ENCODE assay signal across 18 cellular contexts in genomic region chr1:182791464-182792179, GRCh38.
"Had no signal": no experiment of that assay in that cellular context is flagged by ENCODE, and none has a peak within 500 bp of the region (broad histone marks: within the 10 kb centered on the region; RNA-seq: fewer than 3 reads in every experiment).

No MANE protein-coding gene starts in this region.

- DNase-seq: activated CD4-positive, alpha-beta T cell treated with anti-CD3 and anti-CD28 coated beads for 36 hours; activated CD4-positive, alpha-beta T cell treated with anti-CD3 and anti-CD28 coated beads, Interleukin-2, amount 50 U/mL, for 48 hours; activated gamma-delta T cell treated with Interleukin-2 at 50 U/mL for 16 hours; activated T-cell treated with anti-CD3 and anti-CD28 coated beads for 4 hours; amygdala; brain microvascular endothelial cell; effector CD4-positive, alpha-beta T cell; esophagus squamous epithelium; hippocampal formation; islet precursor cell; lower lobe of right lung; natural killer cell; stimulated activated naive CD4-positive, alpha-beta T cell; tibial artery had no signal

- H3K27me3 Mint-ChIP-seq: central memory CD8-positive, alpha-beta T cell had no signal

- H3K27ac ChIP-seq: brain microvascular endothelial cell, esophagus squamous epithelium, lower lobe of right lung, tibial artery had no signal

- H3K27me3 ChIP-seq: brain microvascular endothelial cell, esophagus squamous epithelium, tibial artery had no signal

- H3K9me3 Mint-ChIP-seq: activated naive CD4-positive, alpha-beta T cell treated with anti-CD3 and anti-CD28 coated beads, Interleukin-2, amount 50 U/mL, for 72 hours; activated T-helper 1 cell treated with anti-CD3 and anti-CD28 coated beads, Interleukin-12 subunit alpha, Interleukin-12 subunit beta, Interleukin-2, Interleukin-4 antibody, amounts not matched to agents 30 ng/mL and 10 ng/mL and 1 ng/mL, durations not matched to agents 14 hours and 24 hours and 36 hours; central memory CD8-positive, alpha-beta T cell; natural killer cell; T-helper 1 cell treated with Interleukin-12 subunit alpha and Interleukin-12 subunit beta and Interleukin-4 antibody, amounts not matched to agents 30 μg/mL and 1 μg/mL, for 36 hours had no signal

- H3K27ac Mint-ChIP-seq: activated CD4-positive, alpha-beta T cell treated with anti-CD3 and anti-CD28 coated beads for 36 hours; activated naive CD4-positive, alpha-beta T cell treated with anti-CD3 and anti-CD28 coated beads, Interleukin-2, amount 50 U/mL, for 72 hours; activated T-helper 1 cell treated with anti-CD3 and anti-CD28 coated beads, Interleukin-12 subunit alpha, Interleukin-12 subunit beta, Interleukin-2, Interleukin-4 antibody, amounts not matched to agents 30 ng/mL and 10 ng/mL and 1 ng/mL, durations not matched to agents 14 hours and 24 hours and 36 hours; natural killer cell had no signal

- H3K9me3 ChIP-seq: esophagus squamous epithelium, lower lobe of right lung, tibial artery had no signal

- H3K36me3 Mint-ChIP-seq: natural killer cell had no signal

- ATAC-seq: activated CD4-positive, alpha-beta T cell treated with anti-CD3 and anti-CD28 coated beads for 36 hours; activated naive CD4-positive, alpha-beta T cell treated with anti-CD3 and anti-CD28 coated beads, Interleukin-2, amount 50 U/mL, for 72 hours; lower lobe of right lung; natural killer cell had no signal

- H3K36me3 ChIP-seq: brain microvascular endothelial cell, lower lobe of right lung, tibial artery had no signal

- H3K4me3 Mint-ChIP-seq: activated CD4-positive, alpha-beta T cell treated with anti-CD3 and anti-CD28 coated beads for 36 hours; natural killer cell had no signal

- H3K4me3 ChIP-seq: lower lobe of right lung, tibial artery had no signal
